ENCODE assay signal across 8 cellular contexts in genomic region chr19:46716672-46717033, GRCh38. TPM values are rescaled to one million over a fixed set of nuclear protein-coding genes. Genes with fewer than 3 reads are reported as not detected.
DNase-seq lines count a peak whose midpoint lies in the region; ATAC-seq and TF ChIP-seq lines count a peak whose summit lies in the region.

No MANE protein-coding gene starts in this region.

- H3K27me3 ChIP-seq in Caco-2 (replicated peaks; ENCODE audit: control insufficient read depth, insufficient read depth, low read length) (no peaks in the 10 kb centered on the region), Peyer's patch (no peaks in the 10 kb centered on the region), esophagus (ENCODE audit: control insufficient read depth in 1 of 2, insufficient read depth in 2 of 2, low read length in 2 of 2) (no peaks in the 10 kb centered on the region)

- no peaks in the 10 kb centered on the region for H3K27me3 Mint-ChIP-seq in Caco-2 (ENCODE audit: insufficient read depth, unreplicated experiment)
- no peaks in the 10 kb centered on the region for H3K27me3 Mint-ChIP-seq in osteocyte (ENCODE audit: unreplicated experiment)

- H3K4me3 Mint-ChIP-seq in Caco-2 (ENCODE audit: unreplicated experiment) (peak overlapping the region; percentile 99), osteocyte (ENCODE audit: unreplicated experiment) (peak overlapping the region; percentile 93)

- H3K36me3 ChIP-seq in Caco-2 (ENCODE audit: control insufficient read depth, insufficient read depth, low read length) (peaks cover 3% of the 10 kb centered on the region; the same call in 1 of the 2 replicates), Peyer's patch (peaks cover 0 to 23% (median 0%) of the 10 kb centered on the region in 3 donors), esophagus (ENCODE audit: control insufficient read depth in 2 of 2, insufficient read depth in 2 of 2, low read length in 1 of 2) (peaks cover under 1 to 22% of the 10 kb centered on the region in 2 donors)

- H3K27ac ChIP-seq in Peyer's patch, result peak overlapping the region; percentile 91 to 95 (median 93)
- H3K27ac ChIP-seq in esophagus (ENCODE audit: low read depth in 2 of 2, low read length in 1 of 2), result peak overlapping the region; percentile 92 to 95

- DNase-seq in Caco-2, result peak in 1 of 2 experiments; percentile 32
- DNase-seq in Peyer's patch, result no peak
- no peak for DNase-seq in osteocyte (ENCODE audit: extremely low spot score, unreplicated experiment)
- DNase-seq in stimulated activated CD8-positive, alpha-beta memory T cell treated with anti-CD3 and anti-CD28 coated beads, Interleukin-4, amount 100 ng/mL, for 48 hours, result no peak
- DNase-seq in stimulated activated CD4-positive, alpha-beta T cell treated with anti-CD3 and anti-CD28 coated beads, Interleukin-4, amount 100 ng/mL, for 1 hour, result no peak
- DNase-seq in stimulated activated CD4-positive, alpha-beta T cell treated with anti-CD3 and anti-CD28 coated beads, Interleukin-1b, Interleukin-23, amount 100 ng/mL, for 48 hours, result no peak
- no peak for DNase-seq in left lobe of liver (ENCODE audit: low spot score)

- no peak for TF ChIP-seq CTCF in Caco-2 (IDR thresholded peaks at IDR 0.05; ENCODE audit: insufficient read depth in 1 of 2, low read depth in 1 of 2, low read length in 1 of 2, severe bottlenecking in 1 of 2, unreplicated experiment in 1 of 2)
- TF ChIP-seq CTCF in Peyer's patch (IDR thresholded peaks at IDR 0.05), result no peak
- no peak for TF ChIP-seq CTCF in osteocyte (IDR thresholded peaks at IDR 0.05)

- peaks cover 14% of the 10 kb centered on the region for H3K4me1 Mint-ChIP-seq in Caco-2 (ENCODE audit: low read depth, unreplicated experiment)
- peaks cover 30% of the 10 kb centered on the region for H3K4me1 Mint-ChIP-seq in osteocyte (ENCODE audit: unreplicated experiment)

- POLR2A ChIA-PET in Caco-2 (lab: Charles Lee), result interaction anchor here (0.6 to 0.7 kb wide), 2 partner anchors 540 to 1454 kb away, joined by 4 to 7 read pairs; partner anchors contain the start of gene CCDC9

- WGBS in esophagus, 2 donors, result 0% methylated on average over 20 of the region's 20 CpGs

- H3K4me3 ChIP-seq in Caco-2 (ENCODE audit: low read depth, low read length) (peak overlapping the region; percentile 88), Peyer's patch (peak overlapping the region; percentile 70 to 92 (median 86)), esophagus (ENCODE audit: low read depth in 1 of 2, low read length in 2 of 2) (peak overlapping the region; percentile 63 to 77)

- intact Hi-C loops in Caco-2 (cut with micrococcal nuclease; ENCODE audit: unreplicated experiment), result no loop called here

- peak overlapping the region; percentile 95 for H3K27ac Mint-ChIP-seq in Caco-2 (ENCODE audit: unreplicated experiment)
- peak overlapping the region; percentile 93 for H3K27ac Mint-ChIP-seq in osteocyte (ENCODE audit: unreplicated experiment)

- BruUV-seq in Caco-2 (replicated peaks; lab: Mats Ljungman, UMichigan), result no TSS peak

- H3K9me3 Mint-ChIP-seq in Caco-2 (ENCODE audit: unreplicated experiment) (no peaks in the 10 kb centered on the region), osteocyte (ENCODE audit: unreplicated experiment) (no peaks in the 10 kb centered on the region)

- peaks cover 57% of the 10 kb centered on the region for H3K36me3 Mint-ChIP-seq in Caco-2 (ENCODE audit: insufficient read depth, unreplicated experiment)
- peaks cover 9% of the 10 kb centered on the region for H3K36me3 Mint-ChIP-seq in osteocyte (ENCODE audit: unreplicated experiment)

- H3K4me1 ChIP-seq in Caco-2 (peaks cover 18% of the 10 kb centered on the region), Peyer's patch (peaks cover 0 to 36% (median 30%) of the 10 kb centered on the region in 4 donors), esophagus (ENCODE audit: control insufficient read depth in 2 of 2, insufficient read depth in 2 of 2, low read length in 1 of 2) (peaks cover 0 to 10% of the 10 kb centered on the region in 2 donors)

- H3K9me3 ChIP-seq in Caco-2 (no peaks in the 10 kb centered on the region), Peyer's patch (no peaks in the 10 kb centered on the region), esophagus (ENCODE audit: control insufficient read depth in 2 of 2, insufficient read depth in 1 of 2, low read depth in 1 of 2, low read length in 1 of 2) (no peaks in the 10 kb centered on the region)

- no peak for TF ChIP-seq POLR2A in Peyer's patch (IDR thresholded peaks at IDR 0.05)

- no peak for ATAC-seq in left lobe of liver

- CTCF ChIA-PET in Caco-2 (lab: Charles Lee), result interaction anchor here (0.6 to 0.7 kb wide), 2 partner anchors 102 to 326 kb away, joined by 7 to 9 read pairs; no protein-coding TSS in a partner anchor

RNA-seq across cellular contexts. Expression of gene PRKD2, which starts 0.3 kb away (rescaled TPM):
- total RNA-seq in Caco-2 (2022) (45.4 and 48.4 TPM in 2 replicates), Peyer's patch (10 to 100 TPM; 57.0 to 88.8 (median 64.0) TPM), osteocyte (41.9 and 43.9 TPM in 2 replicates), left lobe of liver (13.7 TPM)
- 10 to 100 TPM; 30.1 to 34.7 TPM for polyA plus RNA-seq in esophagus

RNA-seq across cellular contexts. Expression of gene FKRP, which starts 29.2 kb away (rescaled TPM):
- 30.6 and 33.1 TPM in 2 replicates for total RNA-seq in Caco-2 (2022)
- total RNA-seq in Peyer's patch, result 10 to 100 TPM in 3 of 4 donors, 1 to 10 TPM in 1; 9.1 to 18.6 (median 15.3) TPM
- polyA plus RNA-seq in esophagus, result 10 to 100 TPM in 1 of 2 donors, 1 to 10 TPM in 1; 7.1 to 10.1 TPM
- total RNA-seq in osteocyte, result 34.0 and 37.7 TPM in 2 replicates
- total RNA-seq in left lobe of liver, result 6.6 TPM

RNA-seq across cellular contexts. Expression of gene STRN4, which starts 29.6 kb away (rescaled TPM):
- 151 and 162 TPM in 2 replicates for total RNA-seq in Caco-2 (2022)
- 100 to 1,000 TPM in 3 of 4 donors, 10 to 100 TPM in 1; 80.9 to 146 (median 116) TPM for total RNA-seq in Peyer's patch
- polyA plus RNA-seq in esophagus, result 10 to 100 TPM; 53.2 to 55.6 TPM
- total RNA-seq in osteocyte, result 87.1 and 93.5 TPM in 2 replicates
- total RNA-seq in left lobe of liver, result 24.1 TPM

RNA-seq across cellular contexts. Expression of gene DACT3, which starts 55.7 kb away (rescaled TPM):
- 0.39 and 0.75 TPM in 2 replicates for total RNA-seq in Caco-2 (2022)
- 1 to 10 TPM in 2 of 4 donors, under 1 TPM in 2; 0.53 to 2.3 (median 1.4) TPM for total RNA-seq in Peyer's patch
- 1 to 10 TPM; 1.1 to 3.2 TPM for polyA plus RNA-seq in esophagus
- total RNA-seq in osteocyte, result 11.2 and 11.5 TPM in 2 replicates
- 1.2 TPM for total RNA-seq in left lobe of liver
